20 cellular contexts compared by ENCODE assay signal in genomic region chr11:112477152-112477928, GRCh38.
"Had no signal": no experiment of that assay in that cellular context is flagged by ENCODE, and none has a peak within 500 bp of the region (broad histone marks: within the 10 kb centered on the region; RNA-seq: fewer than 3 reads in every experiment).

No MANE protein-coding gene starts in this region.

- H3K27me3 Mint-ChIP-seq: activated CD4-positive, alpha-beta T cell treated with anti-CD3 and anti-CD28 coated beads for 36 hours; activated naive CD4-positive, alpha-beta T cell treated with anti-CD3 and anti-CD28 coated beads, Interleukin-2, amount 10 ng/mL, durations not matched to agents 7 days and 5 days; activated T-cell treated with anti-CD3 and anti-CD28 coated beads, Interleukin-2, amount 50 U/mL, for 24 hours had no signal

- H3K9me3 ChIP-seq: esophagus squamous epithelium, thoracic aorta, upper lobe of right lung had no signal

- FAIRE-seq: astrocyte, endometrium, kidney had no signal

- H3K4me3 Mint-ChIP-seq: activated CD4-positive, alpha-beta memory T cell treated with anti-CD3 and anti-CD28 coated beads, Interleukin-2, amount 10 ng/mL, durations not matched to agents 7 days and 5 days; activated CD4-positive, alpha-beta T cell treated with anti-CD3 and anti-CD28 coated beads for 36 hours; activated naive CD4-positive, alpha-beta T cell treated with anti-CD3 and anti-CD28 coated beads, Interleukin-2, amount 10 ng/mL, durations not matched to agents 7 days and 5 days; activated T-cell treated with anti-CD3 and anti-CD28 coated beads, Interleukin-2, amount 50 U/mL, for 24 hours; memory B cell; naive thymus-derived CD8-positive, alpha-beta T cell had no signal

- H3K4me1 Mint-ChIP-seq: activated CD4-positive, alpha-beta memory T cell treated with anti-CD3 and anti-CD28 coated beads, Interleukin-2, amount 10 ng/mL, durations not matched to agents 7 days and 5 days; activated CD4-positive, alpha-beta T cell treated with anti-CD3 and anti-CD28 coated beads for 36 hours; activated naive CD4-positive, alpha-beta T cell treated with anti-CD3 and anti-CD28 coated beads, Interleukin-2, amount 10 ng/mL, durations not matched to agents 7 days and 5 days; memory B cell; naive thymus-derived CD8-positive, alpha-beta T cell had no signal

- H3K9ac ChIP-seq: parathyroid adenoma had no signal

- H3K4me1 ChIP-seq: parathyroid adenoma, upper lobe of right lung had no signal

- H3K27ac Mint-ChIP-seq: activated CD4-positive, alpha-beta memory T cell treated with anti-CD3 and anti-CD28 coated beads, Interleukin-2, amount 10 ng/mL, durations not matched to agents 7 days and 5 days; activated CD4-positive, alpha-beta T cell treated with anti-CD3 and anti-CD28 coated beads for 36 hours; activated naive CD4-positive, alpha-beta T cell treated with anti-CD3 and anti-CD28 coated beads, Interleukin-2, amount 10 ng/mL, durations not matched to agents 7 days and 5 days; activated T-cell treated with anti-CD3 and anti-CD28 coated beads, Interleukin-2, amount 50 U/mL, for 24 hours; memory B cell; naive thymus-derived CD8-positive, alpha-beta T cell had no signal

- DNase-seq: activated CD4-positive, alpha-beta memory T cell treated with anti-CD3 and anti-CD28 coated beads, Interleukin-2, amount 10 ng/mL, durations not matched to agents 7 days and 5 days; activated CD4-positive, alpha-beta T cell treated with anti-CD3 and anti-CD28 coated beads for 36 hours; activated naive CD4-positive, alpha-beta T cell treated with anti-CD3 and anti-CD28 coated beads, Interleukin-2, amount 10 ng/mL, durations not matched to agents 7 days and 5 days; activated T-cell treated with anti-CD3 and anti-CD28 coated beads, Interleukin-2, amount 50 U/mL, for 24 hours; dorsolateral prefrontal cortex; esophagus squamous epithelium; hypothalamus; kidney; left ventricle myocardium superior; naive thymus-derived CD8-positive, alpha-beta T cell; stimulated activated CD4-positive, alpha-beta T cell treated with anti-CD3 and anti-CD28 coated beads, Interleukin-12 subunit alpha, Interleukin-12 subunit beta, amount 100 ng/mL, for 4 hours; stimulated activated CD4-positive, alpha-beta T cell treated with anti-CD3 and anti-CD28 coated beads, Interleukin-2, amount 100 ng/mL, for 24 hours; upper lobe of right lung; WERI-Rb-1 had no signal

- H3K27me3 ChIP-seq: cardiac muscle cell, upper lobe of right lung had no signal

- H3K36me3 Mint-ChIP-seq: activated naive CD4-positive, alpha-beta T cell treated with anti-CD3 and anti-CD28 coated beads, Interleukin-2, amount 10 ng/mL, durations not matched to agents 7 days and 5 days; memory B cell; naive thymus-derived CD8-positive, alpha-beta T cell had no signal

- H3K4me3 ChIP-seq: cardiac muscle cell, dorsolateral prefrontal cortex, esophagus squamous epithelium, thoracic aorta, upper lobe of right lung had no signal

- H3K36me3 ChIP-seq: cardiac muscle cell, esophagus squamous epithelium, thoracic aorta, upper lobe of right lung, WERI-Rb-1 had no signal

- H3K9me3 Mint-ChIP-seq: activated CD4-positive, alpha-beta memory T cell treated with anti-CD3 and anti-CD28 coated beads, Interleukin-2, amount 10 ng/mL, durations not matched to agents 7 days and 5 days; activated naive CD4-positive, alpha-beta T cell treated with anti-CD3 and anti-CD28 coated beads, Interleukin-2, amount 10 ng/mL, durations not matched to agents 7 days and 5 days; activated T-cell treated with anti-CD3 and anti-CD28 coated beads, Interleukin-2, amount 50 U/mL, for 24 hours; memory B cell; naive thymus-derived CD8-positive, alpha-beta T cell had no signal

- H3K27ac ChIP-seq: cardiac muscle cell, dorsolateral prefrontal cortex, parathyroid adenoma, thoracic aorta, upper lobe of right lung, WERI-Rb-1 had no signal

- ATAC-seq: activated CD4-positive, alpha-beta T cell treated with anti-CD3 and anti-CD28 coated beads for 36 hours; left ventricle myocardium superior; naive thymus-derived CD8-positive, alpha-beta T cell; upper lobe of right lung had no signal
